Comparison of ENCODE assay signal across 18 cellular contexts in genomic region chrX:154986826-154987575, GRCh38.
DNase-seq lines count a peak whose midpoint lies in the region; ATAC-seq and TF ChIP-seq lines count a peak whose summit lies in the region.
"Had no signal": no experiment of that assay in that cellular context is flagged by ENCODE, and none has a peak within 500 bp of the region (broad histone marks: within the 10 kb centered on the region; RNA-seq: fewer than 3 reads in every experiment).

No MANE protein-coding gene starts in this region.

- peak; percentile 62 for TF ChIP-seq CTCF in VCaP (conservative IDR thresholded peaks at IDR 0.05)

- ATAC-seq in GM19395 (IDR thresholded peaks at IDR 0.05; ENCODE audit: unreplicated experiment) = no peak
- ATAC-seq: left ventricle myocardium superior; naive thymus-derived CD4-positive, alpha-beta T cell; psoas muscle; T-cell had no signal

- peak; percentile 6 for DNase-seq in ELR (ENCODE audit: low read depth)
- peak; percentile 18 for DNase-seq in Kasumi-1 (lab: John Stamatoyannopoulos, UW)
- DNase-seq in kidney glomerular epithelial cell (lab: John Stamatoyannopoulos, UW) = peak; percentile 2
- no peak for DNase-seq in NCI-H510A (lab: John Stamatoyannopoulos, UW)
- DNase-seq in stimulated activated CD4-positive, alpha-beta T cell treated with anti-CD3 and anti-CD28 coated beads, Interleukin-12 subunit alpha, Interleukin-12 subunit beta, amount 100 ng/mL, for 4 hours = no peak
- DNase-seq: activated naive CD8-positive, alpha-beta T cell treated with anti-CD3 and anti-CD28 coated beads, Interleukin-2, amount 10 ng/mL, durations not matched to agents 7 days and 5 days; activated T-cell treated with anti-CD3 and anti-CD28 coated beads for 4 hours; left ventricle myocardium superior; NCI-H1105; NCI-H226; PC-9; psoas muscle; stimulated activated CD8-positive, alpha-beta memory T cell treated with anti-CD3 and anti-CD28 coated beads, Interleukin-4, amount 100 ng/mL, for 48 hours; T-cell; thyroid gland had no signal

- peak overlapping the region; percentile 65 for H3K27ac ChIP-seq in VCaP
- H3K27ac ChIP-seq: PC-9, psoas muscle, thyroid gland had no signal

Comparison
In these comparisons a context has a peak if more than half of its experiments do, and no peak if none do; other contexts are left out.
1. DNase-seq: peak in ELR (single experiment), Kasumi-1 (2 of 2) and kidney glomerular epithelial cell (single experiment); none in NCI-H510A (single experiment) and stimulated activated CD4-positive, alpha-beta T cell treated with anti-CD3 and anti-CD28 coated beads, Interleukin-12 subunit alpha, Interleukin-12 subunit beta, amount 100 ng/mL, for 4 hours (single experiment).